17 cellular contexts compared by ENCODE assay signal in the genomic region with DNA sequence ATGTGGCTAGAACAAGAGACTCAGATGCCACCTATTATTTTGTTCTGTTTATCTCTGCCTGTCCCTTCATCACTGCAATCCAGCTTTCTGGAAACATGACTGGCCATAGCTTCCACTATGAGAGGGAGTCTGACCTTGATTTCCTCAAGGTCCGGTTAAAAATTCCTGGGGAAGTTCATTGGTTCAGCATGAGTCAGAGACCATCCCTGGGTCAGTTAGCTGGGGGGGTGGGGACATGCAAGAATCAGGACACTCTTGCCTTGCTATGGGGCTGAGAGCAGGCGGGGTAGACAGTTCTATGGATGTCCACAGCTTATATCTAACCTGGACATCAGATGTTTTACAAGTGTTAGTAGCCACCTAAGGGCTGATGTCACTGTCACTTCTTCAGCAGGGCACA.
A peak's percentile ranks its signal among the peaks of the same experiment; 100 is the strongest.
DNase-seq lines count a peak whose midpoint lies in the region; FAIRE-seq and TF ChIP-seq lines count a peak whose summit lies in the region.
"Had no signal": no experiment of that assay in that cellular context is flagged by ENCODE, and none has a peak within 500 bp of the region (broad histone marks: within the 10 kb centered on the region; RNA-seq: fewer than 3 reads in every experiment).

No MANE protein-coding gene starts in this region.

- no peaks in the 10 kb centered on the region for H3K9me3 ChIP-seq in fibroblast of lung (ENCODE audit: control insufficient read depth, insufficient read depth, low read depth, low read length)
- no peaks in the 10 kb centered on the region for H3K9me3 ChIP-seq in ovary
- H3K9me3 ChIP-seq: BLaER1 treated with 17β-estradiol and CSF1 and Interleukin-3, amounts not matched to agents 10 nM and 100 nM had no signal

- peak overlapping the region; percentile 13 for H3K4me2 ChIP-seq in fibroblast of lung (ENCODE audit: extremely low read depth, insufficient read depth, low read length)
- H3K4me2 ChIP-seq: BLaER1 treated with 17β-estradiol and CSF1 and Interleukin-3, amounts not matched to agents 10 nM and 100 nM had no signal

- TF ChIP-seq POLR2A in ovary (IDR thresholded peaks at IDR 0.05): no peak

- H3K9ac ChIP-seq in fibroblast of lung (ENCODE audit: insufficient read depth, low read length): no peak overlapping the region
- H3K9ac ChIP-seq: BLaER1 treated with 17β-estradiol and CSF1 and Interleukin-3, amounts not matched to agents 10 nM and 100 nM had no signal

- H4K20me1 ChIP-seq in fibroblast of lung (ENCODE audit: control insufficient read depth, extremely low read depth, insufficient read depth, low read length): no peaks in the 10 kb centered on the region
- H4K20me1 ChIP-seq: BLaER1 treated with 17β-estradiol and CSF1 and Interleukin-3, amounts not matched to agents 10 nM and 100 nM had no signal

- H3K4me1 ChIP-seq in fibroblast of lung (ENCODE audit: control insufficient read depth, extremely low read depth, insufficient read depth, low read length) (peaks cover 6% of the 10 kb centered on the region), ovary (ENCODE audit: insufficient read depth) (peaks cover 15% of the 10 kb centered on the region)

- no peak for TF ChIP-seq EP300 in ovary (IDR thresholded peaks at IDR 0.05)

- no peaks in the 10 kb centered on the region for H3K27me3 ChIP-seq in fibroblast of lung (ENCODE audit: control insufficient read depth, insufficient read depth, low read length)
- peaks cover 2% of the 10 kb centered on the region for H3K27me3 ChIP-seq in ovary
- H3K27me3 ChIP-seq: BLaER1 treated with 17β-estradiol and CSF1 and Interleukin-3, amounts not matched to agents 10 nM and 100 nM had no signal

- TF ChIP-seq CTCF in fibroblast of lung (conservative IDR thresholded peaks at IDR 0.05 in 1 of 2, IDR thresholded peaks at IDR 0.05 in 1 of 2; ENCODE audit: low read depth in 1 of 2, low read length in 2 of 2) (no peak), ovary (IDR thresholded peaks at IDR 0.05) (no peak)

- H3K79me2 ChIP-seq in fibroblast of lung (ENCODE audit: control insufficient read depth, insufficient read depth, low read length): no peaks in the 10 kb centered on the region

- H3K27ac ChIP-seq in fibroblast of lung (ENCODE audit: insufficient read depth, low read length) (no peak overlapping the region), ovary (no peak overlapping the region)
- H3K27ac ChIP-seq: BLaER1 treated with 17β-estradiol and CSF1 and Interleukin-3, amounts not matched to agents 10 nM and 100 nM; dorsolateral prefrontal cortex had no signal

- peak; percentile 81 for FAIRE-seq in RCC 7860 (lab: Jason Lieb, UNC)
- FAIRE-seq: K562 had no signal

- H3K36me3 ChIP-seq in fibroblast of lung (ENCODE audit: control insufficient read depth, insufficient read depth, low read length) (no peaks in the 10 kb centered on the region), ovary (no peaks in the 10 kb centered on the region)
- H3K36me3 ChIP-seq: BLaER1 treated with 17β-estradiol and CSF1 and Interleukin-3, amounts not matched to agents 10 nM and 100 nM had no signal

- DNase-seq in ELR (ENCODE audit: low read depth): peak; percentile 83
- peak; percentile 54 for DNase-seq in RCC 7860 (ENCODE audit: low spot score)
- DNase-seq in fibroblast of lung (ENCODE audit: low read depth in 2 of 2): peak; percentile 48 to 70
- peak; percentile 27 to 68 (median 62) for DNase-seq in ovary
- DNase-seq in cerebellar cortex (ENCODE audit: low spot score): no peak
- no peak for DNase-seq in activated CD4-positive, CD25-positive, alpha-beta regulatory T cell treated with anti-CD3 and anti-CD28 coated beads, Interleukin-2, amount 50 U/mL, for 72 hours
- no peak for DNase-seq in globus pallidus (ENCODE audit: low spot score)
- no peak for DNase-seq in NCI-H2081 treated with DMSO at 0.1 percent for 48 hours (lab: John Stamatoyannopoulos, UW)
- DNase-seq: activated CD4-positive, alpha-beta T cell treated with anti-CD3 and anti-CD28 coated beads for 4 hours; activated T-cell treated with anti-CD3 and anti-CD28 coated beads, Interleukin-2, amount 50 U/mL, for 24 hours; amniotic stem cell; dorsolateral prefrontal cortex; glutamatergic neuron; NCI-H1436 treated with DMSO at 0.1 percent for 48 hours; NCI-H526 had no signal

- no peak overlapping the region for H2AFZ ChIP-seq in fibroblast of lung (ENCODE audit: low read length)

- H3K4me3 ChIP-seq in fibroblast of lung (replicated peaks in 1 of 4; ENCODE audit: control extremely low read depth in 1 of 4, insufficient read depth in 1 of 4, low read depth in 3 of 4, low read length in 4 of 4) (no peak overlapping the region), ovary (no peak overlapping the region)
- H3K4me3 ChIP-seq: BLaER1 treated with 17β-estradiol and CSF1 and Interleukin-3, amounts not matched to agents 10 nM and 100 nM; dorsolateral prefrontal cortex; K562 had no signal

- intact Hi-C loops in ovary (cut with DNase I): loop anchor here in 1 of 4 donors (10.0 kb wide), 1 partner anchor 802 kb away; no protein-coding TSS in a partner anchor

- 32 to 42% (median 39%) methylated on average over 2 of the region's 2 CpGs for WGBS in ovary, 3 donors

Comparison
In these comparisons a context has a peak if more than half of its experiments do, and no peak if none do; other contexts are left out.
1. DNase-seq: peak in ELR (single experiment), RCC 7860 (single experiment), fibroblast of lung (2 of 2) and ovary (5 of 5); none in cerebellar cortex (single experiment), activated CD4-positive, CD25-positive, alpha-beta regulatory T cell treated with anti-CD3 and anti-CD28 coated beads, Interleukin-2, amount 50 U/mL, for 72 hours (single experiment), globus pallidus (single experiment) and NCI-H2081 treated with DMSO at 0.1 percent for 48 hours (single experiment).